In genomic region chr9:133634024-133634691, GRCh38 we compare ENCODE assay signal across 18 cellular contexts. TPM values are rescaled to one million over a fixed set of nuclear protein-coding genes. Genes with fewer than 3 reads are reported as not detected.
DNase-seq lines count a peak whose midpoint lies in the region; ATAC-seq and TF ChIP-seq lines count a peak whose summit lies in the region.
"Had no signal": no experiment of that assay in that cellular context is flagged by ENCODE, and none has a peak within 500 bp of the region (broad histone marks: within the 10 kb centered on the region; RNA-seq: fewer than 3 reads in every experiment).

No MANE protein-coding gene starts in this region.

- no peaks in the 10 kb centered on the region for H3K4me1 Mint-ChIP-seq in CD14-positive monocyte

- no peak overlapping the region for H3K9ac ChIP-seq in GM23248

- H3K9me3 ChIP-seq in KOPT-K1 (ENCODE audit: insufficient read depth, low read length, poor library complexity, severe bottlenecking): no peaks in the 10 kb centered on the region
- H3K9me3 ChIP-seq in testis: no peaks in the 10 kb centered on the region
- H3K9me3 ChIP-seq in GM23248 (ENCODE audit: low read depth): no peaks in the 10 kb centered on the region
- H3K9me3 ChIP-seq: adrenal gland, Peyer's patch had no signal

- H3K4me3 Mint-ChIP-seq in CD14-positive monocyte: no peak overlapping the region

- H4K20me1 ChIP-seq in GM23248 (ENCODE audit: insufficient read depth): no peaks in the 10 kb centered on the region

- in situ Hi-C loops in GM23248 (cut with MboI): no loop called here

- peaks cover 2 to 16% (median 6%) of the 10 kb centered on the region in 3 donors for H3K27me3 Mint-ChIP-seq in CD14-positive monocyte (ENCODE audit: low read depth in 3 of 3)

- H3K4me3 ChIP-seq in testis (no peak overlapping the region), GM23248 (no peak overlapping the region)
- H3K4me3 ChIP-seq: adrenal gland, Peyer's patch had no signal

- no peaks in the 10 kb centered on the region for H3K36me3 Mint-ChIP-seq in CD14-positive monocyte

- intact Hi-C loops in testis (cut with DNase I; ENCODE audit: low total_unique reads): no loop called here
- intact Hi-C loops in CD14-positive monocyte (cut with micrococcal nuclease): no loop called here

- no peak overlapping the region for H3K27ac Mint-ChIP-seq in CD14-positive monocyte

- H3K27ac ChIP-seq in KOPT-K1 (ENCODE audit: low read depth, low read length, poor library complexity, severe bottlenecking): peak overlapping the region; percentile 42
- H3K27ac ChIP-seq in testis: no peak overlapping the region
- no peak overlapping the region for H3K27ac ChIP-seq in GM23248
- H3K27ac ChIP-seq: Peyer's patch had no signal

- no peak overlapping the region for H2AFZ ChIP-seq in GM23248

- no peaks in the 10 kb centered on the region for H3F3A ChIP-seq in GM23248 (ENCODE audit: insufficient read depth)

- 62 to 75% methylated on average over 17 to 27 of the region's 27 CpGs for WGBS in testis, 2 donors
- WGBS in GM23248 (ENCODE audit: low coverage in 1 of 2, low lambda C conversion rate in 2 of 2, missing lambda C conversion rate in 2 of 2), 2 experiments: 24 to 27% methylated on average over 27 of the region's 27 CpGs

- TF ChIP-seq CTCF in testis (IDR thresholded peaks at IDR 0.05) (no peak), CD14-positive monocyte (IDR thresholded peaks at IDR 0.05) (no peak)

- H3K27me3 ChIP-seq in testis (no peaks in the 10 kb centered on the region), GM23248 (replicated peaks; ENCODE audit: insufficient read depth) (peaks cover 38% of the 10 kb centered on the region)
- H3K27me3 ChIP-seq: adrenal gland, Peyer's patch had no signal

- TF ChIP-seq POLR2A in testis (IDR thresholded peaks at IDR 0.05): no peak

- H3K4me1 ChIP-seq in testis (peaks cover 5% of the 10 kb centered on the region), GM23248 (ENCODE audit: insufficient read depth) (no peaks in the 10 kb centered on the region)
- H3K4me1 ChIP-seq: Peyer's patch had no signal

- DNase-seq in COR-L47 (lab: John Stamatoyannopoulos, UW): peak; percentile 70
- DNase-seq in NCI-H2196 treated with DMSO at 0.1 percent for 48 hours (lab: John Stamatoyannopoulos, UW; ENCODE audit: unreplicated experiment): peak; percentile 63
- DNase-seq in left kidney (ENCODE audit: low read depth, low spot score): peak; percentile 76
- no peak for DNase-seq in testis
- DNase-seq in GM23248: no peak
- DNase-seq in CD14-positive monocyte (ENCODE audit: low spot score): no peak
- DNase-seq: activated T-cell treated with anti-CD3 and anti-CD28 coated beads, Interleukin-2, amount 50 U/mL, for 48 hours; AML-193; IMR-90; islet precursor cell; Peyer's patch; stimulated activated CD4-positive, alpha-beta T cell treated with anti-CD3 and anti-CD28 coated beads, Interleukin-4, amount 100 ng/mL, for 1 hour; T-helper 9 cell had no signal

- H3K36me3 ChIP-seq in KOPT-K1 (ENCODE audit: insufficient read depth, low read length): no peaks in the 10 kb centered on the region
- H3K36me3 ChIP-seq in testis (ENCODE audit: low read depth, missing control alignments): no peaks in the 10 kb centered on the region
- no peaks in the 10 kb centered on the region for H3K36me3 ChIP-seq in GM23248 (ENCODE audit: low read depth)
- H3K36me3 ChIP-seq: adrenal gland, Peyer's patch had no signal

- no peak overlapping the region for H3K4me2 ChIP-seq in GM23248 (ENCODE audit: unreplicated experiment)

- no peak for ATAC-seq in HG03469 (IDR thresholded peaks at IDR 0.05; ENCODE audit: unreplicated experiment)

- H3K9me2 ChIP-seq in GM23248 (ENCODE audit: insufficient read depth): no peaks in the 10 kb centered on the region

- H3K79me2 ChIP-seq in GM23248 (ENCODE audit: insufficient read depth): no peaks in the 10 kb centered on the region

- H3K9me3 Mint-ChIP-seq in CD14-positive monocyte: no peaks in the 10 kb centered on the region

RNA-seq across cellular contexts. Expression of gene DBH, which starts 2.0 kb away (rescaled TPM):
- total RNA-seq in testis: under 1 TPM in 1 of 2 donors, not detected in 1; 0.06 TPM
- not detected for polyA plus RNA-seq in testis (ENCODE audit: insufficient read depth, low read depth, low replicate concordance)
- total RNA-seq in GM23248 (2014; rRNA removed; shearing (Covaris generic)): not detected in 2 replicates
- not detected in 2 replicates for polyA plus RNA-seq in GM23248 (2016; fragmentation: Nextera tagmentation; extraction: Ambion mirVana)
- not detected for polyA plus RNA-seq in CD14-positive monocyte
- total RNA-seq: chondrocyte, IMR-90, NCI-H460, Peyer's patch had no signal
- polyA plus RNA-seq: IMR-90 had no signal

RNA-seq across cellular contexts. Expression of gene FAM163B, which starts 25.0 kb away (rescaled TPM):
- total RNA-seq in testis: 1 to 10 TPM; 2.8 to 3.8 TPM
- polyA plus RNA-seq in testis (ENCODE audit: insufficient read depth, low read depth, low replicate concordance) (2.2 TPM), GM23248 (2016; fragmentation: Nextera tagmentation; extraction: Ambion mirVana) (not detected in 2 replicates), CD14-positive monocyte (not detected)
- not detected in 2 replicates for total RNA-seq in GM23248 (2014; rRNA removed; shearing (Covaris generic))
- total RNA-seq: chondrocyte, IMR-90, NCI-H460, Peyer's patch had no signal
- polyA plus RNA-seq: IMR-90 had no signal

Comparison
In these comparisons a context has a peak if more than half of its experiments do, and no peak if none do; other contexts are left out.
1. DNase-seq: peak in COR-L47 (single experiment), NCI-H2196 treated with DMSO at 0.1 percent for 48 hours (single experiment) and left kidney (single experiment); none in testis (single experiment), GM23248 (single experiment) and CD14-positive monocyte (single experiment).